ENCODE assay signal across 1 cellular context in the genomic region with DNA sequence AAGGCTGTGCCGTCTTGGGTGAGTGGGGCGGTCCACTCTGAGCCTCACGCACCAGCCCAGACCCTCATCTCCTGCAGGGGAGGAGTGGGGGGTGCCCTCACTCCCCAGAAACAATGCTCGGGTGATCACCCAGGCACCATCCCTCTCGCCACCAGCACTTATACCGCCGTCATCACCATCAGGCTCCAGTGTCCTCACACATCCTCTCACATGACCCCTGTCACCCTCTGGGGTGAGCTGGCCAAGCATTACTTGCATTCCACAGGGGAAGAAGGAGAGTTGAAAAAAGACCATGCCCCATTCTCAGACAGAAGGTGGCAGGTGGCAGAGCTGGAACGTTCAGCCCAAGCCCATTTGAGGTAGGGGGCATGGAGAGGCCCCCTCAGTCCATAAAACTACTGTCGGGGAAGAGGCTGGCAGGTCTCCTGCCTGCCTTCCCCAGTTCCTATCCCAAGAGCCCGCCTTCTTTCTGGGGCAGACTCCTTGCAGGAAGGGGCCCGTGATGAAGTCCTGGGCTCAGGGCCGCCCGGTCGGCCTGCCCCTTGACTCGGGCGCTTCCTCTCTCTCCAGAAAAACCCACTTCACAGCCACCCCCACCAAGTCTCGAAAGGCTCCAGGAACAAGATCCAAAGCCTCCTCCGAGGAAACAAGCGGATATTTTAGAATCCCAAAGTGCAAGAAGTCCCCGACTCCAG.
TF ChIP-seq lines count a peak whose summit lies in the region.

No MANE protein-coding gene starts in this region.

TF ChIP-seq in H1, 55 proteins besides CTCF, POLR2A, EP300 and RAD21:
- TF ChIP-seq TEAD4 (IDR thresholded peaks at IDR 0.05; ENCODE audit: low read depth, low read length) (0 out of 2 replicates have a peak, but pooled peaks have one; percentile 9), SIRT6 (IDR thresholded peaks at IDR 0.05; ENCODE audit: low read length) (no peak)
